11 cellular contexts compared by ENCODE assay signal in genomic region chr10:30980951-30981616, GRCh38. TPM values are rescaled to one million over a fixed set of nuclear protein-coding genes. Genes with fewer than 3 reads are reported as not detected.
DNase-seq lines count a peak whose midpoint lies in the region; ATAC-seq and TF ChIP-seq lines count a peak whose summit lies in the region.
"Had no signal": no experiment of that assay in that cellular context is flagged by ENCODE, and none has a peak within 500 bp of the region (broad histone marks: within the 10 kb centered on the region; RNA-seq: fewer than 3 reads in every experiment).

No MANE protein-coding gene starts in this region.

- peaks cover 13% of the 10 kb centered on the region for H3K36me3 Mint-ChIP-seq in neural progenitor cell

- no peak overlapping the region for H3K9ac ChIP-seq in neural progenitor cell
- H3K9ac ChIP-seq: parathyroid adenoma had no signal

- no peak for TF ChIP-seq POLR2A in right lobe of liver (IDR thresholded peaks at IDR 0.05)
- TF ChIP-seq POLR2A in tibial nerve (IDR thresholded peaks at IDR 0.05) = no peak

- H3K27me3 ChIP-seq in right lobe of liver (no peaks in the 10 kb centered on the region), tibial nerve (no peaks in the 10 kb centered on the region), neural progenitor cell (no peaks in the 10 kb centered on the region)

- H3K4me2 ChIP-seq in neural progenitor cell = no peak overlapping the region

- H3K36me3 ChIP-seq in right lobe of liver (no peaks in the 10 kb centered on the region), tibial nerve (peaks cover 0 to 10% (median 0%) of the 10 kb centered on the region in 3 donors), neural progenitor cell (no peaks in the 10 kb centered on the region)

- DNase-seq in NCI-H1436 (lab: John Stamatoyannopoulos, UW) = peak; percentile 36
- peak in 29 of 61 donors; percentile 2 to 60 (median 10) for DNase-seq in caudate nucleus (lab: John Stamatoyannopoulos, UW)
- peak; percentile 45 to 88 (median 70) for DNase-seq in right lobe of liver
- DNase-seq in tibial nerve (ENCODE audit: low spot score in 2 of 2) = peak; percentile 55 to 83
- no peak for DNase-seq in neural progenitor cell (ENCODE audit: low spot score)
- DNase-seq: activated B cell treated with CpG ODN at 0.5 μM for 24 hours had no signal

- H3K4me1 ChIP-seq in right lobe of liver (peaks cover 0 to 9% (median 0%) of the 10 kb centered on the region in 4 donors), tibial nerve (peaks cover 0 to 47% (median 6%) of the 10 kb centered on the region in 4 donors), neural progenitor cell (no peaks in the 10 kb centered on the region)
- H3K4me1 ChIP-seq: parathyroid adenoma had no signal

- no peaks in the 10 kb centered on the region for H3K79me2 ChIP-seq in neural progenitor cell (ENCODE audit: low read depth)
- H3K79me2 ChIP-seq: parathyroid adenoma had no signal

- TF ChIP-seq EP300 in tibial nerve (IDR thresholded peaks at IDR 0.05) = peak; percentile 58 to 94

- no peaks in the 10 kb centered on the region for H4K20me1 ChIP-seq in neural progenitor cell (ENCODE audit: low read depth)

- no peaks in the 10 kb centered on the region for H3F3A ChIP-seq in neural progenitor cell (ENCODE audit: low read depth)

- H3K27me3 Mint-ChIP-seq in neural progenitor cell (ENCODE audit: insufficient read depth, low read depth) = no peaks in the 10 kb centered on the region
- H3K27me3 Mint-ChIP-seq: activated B cell treated with CpG ODN at 0.5 μM for 24 hours; dendritic cell treated with granulocyte-macrophage colony-stimulating factor and Interleukin-4, amounts not matched to agents 40 ng/mL and 50 ng/mL, for 4 days had no signal

- intact Hi-C loops in right lobe of liver (cut with DNase I) = no loop called here

- 40% methylated on average over 7 of the region's 7 CpGs for WGBS in right lobe of liver (ENCODE audit: insufficient coverage, low coverage, low lambda C conversion rate, missing lambda C conversion rate)
- WGBS in tibial nerve, 2 donors = 48 to 51% methylated on average over 7 of the region's 7 CpGs

- no peak overlapping the region for H3K27ac Mint-ChIP-seq in neural progenitor cell
- H3K27ac Mint-ChIP-seq: activated B cell treated with CpG ODN at 0.5 μM for 24 hours; dendritic cell treated with granulocyte-macrophage colony-stimulating factor and Interleukin-4, amounts not matched to agents 40 ng/mL and 50 ng/mL, for 4 days had no signal

- ATAC-seq in right lobe of liver (peak; percentile 93 to 97 (median 96)), HG03439 (IDR thresholded peaks at IDR 0.05; ENCODE audit: unreplicated experiment) (no peak), GM19455 (IDR thresholded peaks at IDR 0.05; ENCODE audit: unreplicated experiment) (no peak), GM18907 (IDR thresholded peaks at IDR 0.05; ENCODE audit: unreplicated experiment) (no peak)

- H3K9me3 ChIP-seq in right lobe of liver (no peaks in the 10 kb centered on the region), tibial nerve (peaks cover 0 to 9% (median 0%) of the 10 kb centered on the region in 4 donors), neural progenitor cell (ENCODE audit: low read depth) (no peaks in the 10 kb centered on the region)

- H3K9me3 Mint-ChIP-seq in neural progenitor cell = peaks cover 9% of the 10 kb centered on the region

- no peaks in the 10 kb centered on the region for H3K4me1 Mint-ChIP-seq in neural progenitor cell

- no peak for TF ChIP-seq CTCF in right lobe of liver (IDR thresholded peaks at IDR 0.05)
- TF ChIP-seq CTCF in tibial nerve (IDR thresholded peaks at IDR 0.05) = no peak
- TF ChIP-seq CTCF in neural progenitor cell (IDR thresholded peaks at IDR 0.05) = no peak

- no peak overlapping the region for H3K4me3 Mint-ChIP-seq in neural progenitor cell
- H3K4me3 Mint-ChIP-seq: activated B cell treated with CpG ODN at 0.5 μM for 24 hours; dendritic cell treated with granulocyte-macrophage colony-stimulating factor and Interleukin-4, amounts not matched to agents 40 ng/mL and 50 ng/mL, for 4 days had no signal

- no peak overlapping the region for H2AFZ ChIP-seq in neural progenitor cell (replicated peaks)
- H2AFZ ChIP-seq: parathyroid adenoma had no signal

- H3K27ac ChIP-seq in caudate nucleus (ENCODE audit: low read depth, low read length) (peak overlapping the region; percentile 47), right lobe of liver (peak overlapping the region in 2 of 3 donors; percentile 8 to 52), tibial nerve (peak overlapping the region in 2 of 4 donors; percentile 58 to 80), neural progenitor cell (no peak overlapping the region)
- H3K27ac ChIP-seq: parathyroid adenoma had no signal

- H3K4me3 ChIP-seq in right lobe of liver (no peak overlapping the region), tibial nerve (no peak overlapping the region), neural progenitor cell (no peak overlapping the region)

RNA-seq across cellular contexts. Expression of gene ZNF438, which starts 50.6 kb away (rescaled TPM):
- 1 to 10 TPM; 2.5 to 5.2 (median 3.3) TPM for total RNA-seq in right lobe of liver
- total RNA-seq in tibial nerve = 10 to 100 TPM; 10.8 to 26.5 (median 19.7) TPM
- 1.3 and 4.5 TPM in 2 replicates for total RNA-seq in neural progenitor cell (ENCODE audit: low replicate concordance)

Comparison
In these comparisons a context has a peak if more than half of its experiments do, and no peak if none do; other contexts are left out.
1. ATAC-seq: peak in right lobe of liver (4 of 4); none in HG03439 (single experiment), GM19455 (single experiment) and GM18907 (single experiment).